ENCODE assay signal across 34 cellular contexts in genomic region chr3:68808563-68808962, GRCh38.
"Had no signal": no experiment of that assay in that cellular context is flagged by ENCODE, and none has a peak within 500 bp of the region (broad histone marks: within the 10 kb centered on the region; RNA-seq: fewer than 3 reads in every experiment).

No MANE protein-coding gene starts in this region.

- H3K27me3 ChIP-seq: adrenal gland, ascending aorta, body of pancreas, brain microvascular endothelial cell, breast epithelium, cardiac muscle cell had no signal

- H3K4me1 ChIP-seq: adrenal gland, ascending aorta, body of pancreas, breast epithelium had no signal

- H3K27ac ChIP-seq: adrenal gland, ascending aorta, body of pancreas, brain microvascular endothelial cell, breast epithelium, cardiac muscle cell had no signal

- H3K4me3 ChIP-seq: adrenal gland, ascending aorta, body of pancreas, breast epithelium, cardiac muscle cell had no signal

- ATAC-seq: activated naive CD4-positive, alpha-beta T cell treated with anti-CD3 and anti-CD28 coated beads, Interleukin-2, amount 50 U/mL, for 72 hours; activated naive CD8-positive, alpha-beta T cell treated with anti-CD3 and anti-CD28 coated beads, Interleukin-2, amount 50 U/mL, for 24 hours; activated T-cell treated with anti-CD3 and anti-CD28 coated beads, Interleukin-2, amount 50 U/mL, for 4 hours; activated T-cell treated with anti-CD3 and anti-CD28 coated beads, Interleukin-2, amount 50 U/mL, for 72 hours; activated T-helper 17 cell treated with anti-CD3 and anti-CD28 coated beads, Interleukin-2, amount 50 U/mL, for 72 hours; body of pancreas had no signal

- H3K36me3 ChIP-seq: adrenal gland, ascending aorta, brain microvascular endothelial cell, breast epithelium, cardiac muscle cell had no signal

- DNase-seq: activated effector memory CD4-positive, alpha-beta T cell treated with anti-CD3 and anti-CD28 coated beads, Interleukin-2, amount 50 U/mL, for 16 hours; activated effector memory CD4-positive, alpha-beta T cell treated with Interleukin-2 at 50 U/mL for 16 hours; activated gamma-delta T cell; activated gamma-delta T cell treated with Interleukin-2 at 50 U/mL for 16 hours; activated naive CD4-positive, alpha-beta T cell; activated naive CD4-positive, alpha-beta T cell treated with anti-CD3 and anti-CD28 coated beads for 36 hours; activated naive CD4-positive, alpha-beta T cell treated with anti-CD3 and anti-CD28 coated beads, Interleukin-2, amount 10 ng/mL, durations not matched to agents 7 days and 5 days; activated naive CD4-positive, alpha-beta T cell treated with anti-CD3 and anti-CD28 coated beads, Interleukin-2, amount 50 U/mL, for 16 hours; activated naive CD4-positive, alpha-beta T cell treated with Interleukin-2 at 50 U/mL for 16 hours; activated naive CD8-positive, alpha-beta T cell treated with anti-CD3 and anti-CD28 coated beads for 36 hours; activated naive CD8-positive, alpha-beta T cell treated with anti-CD3 and anti-CD28 coated beads, Interleukin-2, amount 10 ng/mL, durations not matched to agents 7 days and 5 days; activated naive CD8-positive, alpha-beta T cell treated with anti-CD3 and anti-CD28 coated beads, Interleukin-2, amount 50 U/mL, for 24 hours; activated T-cell treated with anti-CD3 and anti-CD28 coated beads, Interleukin-2, amount 50 U/mL, for 1 hour; activated T-cell treated with anti-CD3 and anti-CD28 coated beads, Interleukin-2, amount 50 U/mL, for 24 hours; activated T-cell treated with anti-CD3 and anti-CD28 coated beads, Interleukin-2, amount 50 U/mL, for 4 hours; activated T-cell treated with anti-CD3 and anti-CD28 coated beads, Interleukin-2, amount 50 U/mL, for 48 hours; activated T-cell treated with anti-CD3 and anti-CD28 coated beads, Interleukin-2, amount 50 U/mL, for 72 hours; adrenal gland; amniotic stem cell; amygdala; anterior cingulate cortex; aorta; body of pancreas; brain microvascular endothelial cell; caudate nucleus; central memory CD4-positive, alpha-beta T cell; cerebellar nuclear complex had no signal

- FAIRE-seq: astrocyte, bronchial epithelial cell had no signal

- H3K9me3 ChIP-seq: adrenal gland, body of pancreas had no signal
